14 cellular contexts compared by ENCODE assay signal in genomic region chr12:57783861-57784260, GRCh38. TPM values are rescaled to one million over a fixed set of nuclear protein-coding genes. Genes with fewer than 3 reads are reported as not detected.
DNase-seq lines count a peak whose midpoint lies in the region; ATAC-seq, FAIRE-seq and TF ChIP-seq lines count a peak whose summit lies in the region.
"Had no signal": no experiment of that assay in that cellular context is flagged by ENCODE, and none has a peak within 500 bp of the region (broad histone marks: within the 10 kb centered on the region; RNA-seq: fewer than 3 reads in every experiment).

No MANE protein-coding gene starts in this region.

- H3K4me3 Mint-ChIP-seq in CD4-positive, alpha-beta T cell = peak overlapping the region; percentile 80
- H3K4me3 Mint-ChIP-seq in activated naive CD8-positive, alpha-beta T cell treated with anti-CD3 and anti-CD28 coated beads for 36 hours = peak overlapping the region; percentile 72
- H3K4me3 Mint-ChIP-seq in natural killer cell = peak overlapping the region; percentile 75

- no peaks in the 10 kb centered on the region for H3K9me3 ChIP-seq in CD4-positive, alpha-beta T cell (ENCODE audit: control insufficient read depth, low read length)
- no peaks in the 10 kb centered on the region for H3K9me3 ChIP-seq in HUES6 (ENCODE audit: control insufficient read depth, insufficient read depth, low read depth, low read length)
- H3K9me3 ChIP-seq: heart left ventricle, transverse colon had no signal

- TF ChIP-seq POLR2A in GM12892 (IDR thresholded peaks at IDR 0.05; ENCODE audit: low read depth, low read length) = no peak

- H3K27ac Mint-ChIP-seq in CD4-positive, alpha-beta T cell = peak overlapping the region; percentile 100
- no peak overlapping the region for H3K27ac Mint-ChIP-seq in activated naive CD8-positive, alpha-beta T cell treated with anti-CD3 and anti-CD28 coated beads for 36 hours
- H3K27ac Mint-ChIP-seq in natural killer cell = peak overlapping the region in 1 of 2 donors; percentile 28

- no peak overlapping the region for H3K9ac ChIP-seq in HUES6 (ENCODE audit: low read length)

- no peaks in the 10 kb centered on the region for H3K4me1 ChIP-seq in HUES6 (ENCODE audit: control insufficient read depth, insufficient read depth, low read length)

- TF ChIP-seq CTCF in CD4-positive, alpha-beta T cell (IDR thresholded peaks at IDR 0.05) = no peak
- no peak for TF ChIP-seq CTCF in natural killer cell (IDR thresholded peaks at IDR 0.05)

- H3K36me3 Mint-ChIP-seq in CD4-positive, alpha-beta T cell (ENCODE audit: low read depth) = peaks cover 50% of the 10 kb centered on the region
- peaks cover 20% of the 10 kb centered on the region for H3K36me3 Mint-ChIP-seq in activated naive CD8-positive, alpha-beta T cell treated with anti-CD3 and anti-CD28 coated beads for 36 hours
- peaks cover 11% of the 10 kb centered on the region for H3K36me3 Mint-ChIP-seq in natural killer cell

- no peak overlapping the region for H3K27ac ChIP-seq in CD4-positive, alpha-beta T cell (ENCODE audit: low read depth, low read length)
- no peak overlapping the region for H3K27ac ChIP-seq in HUES6 (ENCODE audit: low read depth, low read length)

- no peaks in the 10 kb centered on the region for H3K27me3 Mint-ChIP-seq in CD4-positive, alpha-beta T cell
- no peaks in the 10 kb centered on the region for H3K27me3 Mint-ChIP-seq in activated naive CD8-positive, alpha-beta T cell treated with anti-CD3 and anti-CD28 coated beads for 36 hours
- no peaks in the 10 kb centered on the region for H3K27me3 Mint-ChIP-seq in natural killer cell (ENCODE audit: low read depth in 2 of 2)
- H3K27me3 Mint-ChIP-seq: dendritic cell treated with granulocyte-macrophage colony-stimulating factor and Interleukin-4, amounts not matched to agents 40 ng/mL and 50 ng/mL, for 4 days had no signal

- no peak for FAIRE-seq in GM12892 (lab: Jason Lieb, UNC)

- peaks cover 39% of the 10 kb centered on the region for H3K36me3 ChIP-seq in HUES6 (ENCODE audit: control insufficient read depth, insufficient read depth, low read length)

- H3K9me3 Mint-ChIP-seq in CD4-positive, alpha-beta T cell = no peaks in the 10 kb centered on the region
- no peaks in the 10 kb centered on the region for H3K9me3 Mint-ChIP-seq in activated naive CD8-positive, alpha-beta T cell treated with anti-CD3 and anti-CD28 coated beads for 36 hours
- no peaks in the 10 kb centered on the region for H3K9me3 Mint-ChIP-seq in natural killer cell
- H3K9me3 Mint-ChIP-seq: dendritic cell treated with granulocyte-macrophage colony-stimulating factor and Interleukin-4, amounts not matched to agents 40 ng/mL and 50 ng/mL, for 4 days had no signal

- intact Hi-C loops in CD4-positive, alpha-beta T cell (cut with DNase I, micrococcal nuclease) = loop anchor here (2.0 to 5.0 kb wide), 2 partner anchors 113 to 123 kb away; no protein-coding TSS in a partner anchor
- intact Hi-C loops in natural killer cell (cut with micrococcal nuclease) = loop anchor here (5.0 kb wide), 1 partner anchor 63 kb away; the partner anchor contains the start of gene CTDSP2

- POLR2A ChIA-PET in CD4-positive, alpha-beta T cell (lab: Charles Lee) = interaction anchor here (0.7 to 1.6 kb wide), 2 partner anchors 12 kb away, joined by 3 to 10 read pairs; partner anchors contain the start of genes EEF1AKMT3 and METTL1

- no peak for DNase-seq in CD4-positive, alpha-beta T cell
- no peak for DNase-seq in activated naive CD8-positive, alpha-beta T cell treated with anti-CD3 and anti-CD28 coated beads for 36 hours
- DNase-seq in natural killer cell = no peak
- DNase-seq in cortex of kidney (lab: John Stamatoyannopoulos, UW) = no peak
- DNase-seq in stimulated activated CD4-positive, alpha-beta T cell treated with anti-CD3 and anti-CD28 coated beads, Interleukin-4, amount 100 ng/mL, for 24 hours = no peak
- DNase-seq in hepatic stellate cell (ENCODE audit: low spot score) = no peak
- no peak for DNase-seq in GM12892 (ENCODE audit: insufficient read length)
- DNase-seq: DMS153; heart left ventricle; NCI-H526 treated with DMSO at 0.1 percent for 48 hours; stimulated activated CD4-positive, alpha-beta T cell treated with anti-CD3 and anti-CD28 coated beads, Interleukin-4, amount 100 ng/mL, for 4 hours; transverse colon had no signal

- H3K27me3 ChIP-seq in CD4-positive, alpha-beta T cell (ENCODE audit: control insufficient read depth, insufficient read depth, low read length) = no peaks in the 10 kb centered on the region
- no peaks in the 10 kb centered on the region for H3K27me3 ChIP-seq in HUES6 (ENCODE audit: control insufficient read depth, insufficient read depth, low read length)
- H3K27me3 ChIP-seq: heart left ventricle, transverse colon had no signal

- 0 out of 2 replicates have a peak overlapping the region, but pooled peaks have one; percentile 16 for H3K4me3 ChIP-seq in HUES6 (ENCODE audit: low read depth, low read length)

- CTCF ChIA-PET in CD4-positive, alpha-beta T cell (lab: Charles Lee) = interaction anchor here (0.6 to 2.1 kb wide), 3 partner anchors 10 to 148 kb away, joined by 3 to 7 read pairs (median 3); no protein-coding TSS in a partner anchor

- H3K4me1 Mint-ChIP-seq in CD4-positive, alpha-beta T cell (ENCODE audit: low read depth) = peaks cover 47% of the 10 kb centered on the region
- peaks cover 27% of the 10 kb centered on the region for H3K4me1 Mint-ChIP-seq in activated naive CD8-positive, alpha-beta T cell treated with anti-CD3 and anti-CD28 coated beads for 36 hours
- peaks cover 33 to 34% of the 10 kb centered on the region in 2 donors for H3K4me1 Mint-ChIP-seq in natural killer cell

- no peak for ATAC-seq in CD4-positive, alpha-beta T cell (ENCODE audit: poor library complexity)
- ATAC-seq in natural killer cell = no peak

RNA-seq across cellular contexts. Expression of gene TSFM, which starts 1.3 kb away (rescaled TPM):
- 10 to 100 TPM; 25.8 to 26.9 TPM for total RNA-seq in CD4-positive, alpha-beta T cell
- 10 to 100 TPM; 67.7 to 74.7 TPM for total RNA-seq in activated naive CD8-positive, alpha-beta T cell treated with anti-CD3 and anti-CD28 coated beads for 36 hours
- total RNA-seq in natural killer cell = 10 to 100 TPM; 17.6 to 19.7 (median 17.7) TPM
- polyA plus RNA-seq in GM12892 (2012; ENCODE audit: missing spikeins) = 47.5 TPM

RNA-seq across cellular contexts. Expression of gene EEF1AKMT3, which starts 11.4 kb away (rescaled TPM):
- 1 to 10 TPM; 1.1 to 1.4 TPM for total RNA-seq in CD4-positive, alpha-beta T cell
- 1 to 10 TPM; 3.7 to 3.9 TPM for total RNA-seq in activated naive CD8-positive, alpha-beta T cell treated with anti-CD3 and anti-CD28 coated beads for 36 hours
- total RNA-seq in natural killer cell = 1 to 10 TPM; 1.3 to 2.6 (median 2.2) TPM
- 6.1 TPM for polyA plus RNA-seq in GM12892 (2012; ENCODE audit: missing spikeins)

RNA-seq across cellular contexts. Expression of gene METTL1, which starts 12.0 kb away (rescaled TPM):
- total RNA-seq in CD4-positive, alpha-beta T cell = 10 to 100 TPM in 1 of 2 experiments, 1 to 10 TPM in 1; 9.3 to 12.0 TPM
- 10 to 100 TPM; 59.6 to 60.1 TPM for total RNA-seq in activated naive CD8-positive, alpha-beta T cell treated with anti-CD3 and anti-CD28 coated beads for 36 hours
- 10 to 100 TPM in 1 of 3 donors, 1 to 10 TPM in 2; 8.0 to 12.5 (median 8.8) TPM for total RNA-seq in natural killer cell
- 28.0 TPM for polyA plus RNA-seq in GM12892 (2012; ENCODE audit: missing spikeins)

RNA-seq across cellular contexts. Expression of gene CYP27B1, which starts 17.0 kb away (rescaled TPM):
- 1 to 10 TPM; 1.0 to 1.4 TPM for total RNA-seq in CD4-positive, alpha-beta T cell
- 10 to 100 TPM in 1 of 2 experiments, 1 to 10 TPM in 1; 9.6 to 12.0 TPM for total RNA-seq in activated naive CD8-positive, alpha-beta T cell treated with anti-CD3 and anti-CD28 coated beads for 36 hours
- 1 to 10 TPM; 1.1 to 1.7 (median 1.6) TPM for total RNA-seq in natural killer cell
- polyA plus RNA-seq in GM12892 (2012; ENCODE audit: missing spikeins) = 0.19 TPM

RNA-seq across cellular contexts. Expression of gene MARCHF9, which starts 29.0 kb away (rescaled TPM):
- 10 to 100 TPM; 39.9 to 40.8 TPM for total RNA-seq in CD4-positive, alpha-beta T cell
- 10 to 100 TPM; 18.2 to 19.2 TPM for total RNA-seq in activated naive CD8-positive, alpha-beta T cell treated with anti-CD3 and anti-CD28 coated beads for 36 hours
- 10 to 100 TPM; 25.4 to 28.4 (median 26.0) TPM for total RNA-seq in natural killer cell
- 11.8 TPM for polyA plus RNA-seq in GM12892 (2012; ENCODE audit: missing spikeins)

Comparison
In these comparisons a context has a peak if more than half of its experiments do, and no peak if none do; other contexts are left out.
1. RNA of gene METTL1, which starts 12.0 kb away (total RNA-seq): 59.6 to 60.1 TPM in activated naive CD8-positive, alpha-beta T cell treated with anti-CD3 and anti-CD28 coated beads for 36 hours; 9.3 to 12.0 TPM in CD4-positive, alpha-beta T cell and 8.0 to 12.5 TPM in natural killer cell; every median in the first group is over 4 times any median in the second.
2. Peak in every context shown above with its lines, with median percentiles within 50 percentile points of each other: H3K4me3 Mint-ChIP-seq.